ENCODE assay signal across 9 cellular contexts in genomic region chr14:51616724-51617409, GRCh38. TPM values are rescaled to one million over a fixed set of nuclear protein-coding genes. Genes with fewer than 3 reads are reported as not detected.
DNase-seq lines count a peak whose midpoint lies in the region; ATAC-seq, FAIRE-seq and TF ChIP-seq lines count a peak whose summit lies in the region.
"Had no signal": no experiment of that assay in that cellular context is flagged by ENCODE, and none has a peak within 500 bp of the region (broad histone marks: within the 10 kb centered on the region; RNA-seq: fewer than 3 reads in every experiment).

No MANE protein-coding gene starts in this region.

- H3K9me3 ChIP-seq in PC-3 (ENCODE audit: low read length): no peaks in the 10 kb centered on the region
- H3K9me3 ChIP-seq in esophagus (ENCODE audit: control insufficient read depth in 2 of 2, insufficient read depth in 1 of 2, low read depth in 1 of 2, low read length in 1 of 2): no peaks in the 10 kb centered on the region
- no peaks in the 10 kb centered on the region for H3K9me3 ChIP-seq in pancreas

- no TSS peak for BruUV-seq in PC-3 (replicated peaks; lab: Mats Ljungman, UMichigan)

- TF ChIP-seq CTCF in PC-3 (conservative IDR thresholded peaks at IDR 0.05; ENCODE audit: low read depth, low read length): no peak
- no peak for TF ChIP-seq CTCF in pancreas (IDR thresholded peaks at IDR 0.05)
- TF ChIP-seq CTCF in dorsolateral prefrontal cortex (IDR thresholded peaks at IDR 0.05 in 54 of 56, conservative IDR thresholded peaks at IDR 0.05 in 2 of 56; ENCODE audit: low read depth in 1 of 56, partially characterized antibody in 56 of 56): no peak

- H3K27me3 ChIP-seq in PC-3 (ENCODE audit: low read length): no peaks in the 10 kb centered on the region
- no peaks in the 10 kb centered on the region for H3K27me3 ChIP-seq in esophagus (ENCODE audit: control insufficient read depth in 1 of 2, insufficient read depth in 2 of 2, low read length in 2 of 2)
- no peaks in the 10 kb centered on the region for H3K27me3 ChIP-seq in pancreas
- H3K27me3 ChIP-seq in dorsolateral prefrontal cortex: no peaks in the 10 kb centered on the region

- H3K9me3 Mint-ChIP-seq in activated CD4-positive, alpha-beta T cell treated with anti-CD3 and anti-CD28 coated beads for 36 hours (ENCODE audit: low read depth): no peaks in the 10 kb centered on the region
- H3K9me3 Mint-ChIP-seq in activated T-cell treated with anti-CD3 and anti-CD28 coated beads, Interleukin-2, amount 50 U/mL, for 4 hours: no peaks in the 10 kb centered on the region

- no peak overlapping the region for H3K27ac Mint-ChIP-seq in activated CD4-positive, alpha-beta T cell treated with anti-CD3 and anti-CD28 coated beads for 36 hours

- H3K79me2 ChIP-seq in PC-3 (ENCODE audit: low read length): peaks cover 4% of the 10 kb centered on the region; the same call in 1 of the 2 replicates

- no peak overlapping the region for H3K4me3 Mint-ChIP-seq in activated CD4-positive, alpha-beta T cell treated with anti-CD3 and anti-CD28 coated beads for 36 hours
- H3K4me3 Mint-ChIP-seq in activated T-cell treated with anti-CD3 and anti-CD28 coated beads, Interleukin-2, amount 50 U/mL, for 4 hours: no peak overlapping the region

- no peaks in the 10 kb centered on the region for H3F3A ChIP-seq in PC-3 (ENCODE audit: low read length, unreplicated experiment)

- H3K36me3 ChIP-seq in PC-3 (ENCODE audit: low read depth, low read length) (no peaks in the 10 kb centered on the region), esophagus (ENCODE audit: control insufficient read depth in 2 of 2, insufficient read depth in 2 of 2, low read length in 1 of 2) (no peaks in the 10 kb centered on the region), pancreas (no peaks in the 10 kb centered on the region)

- WGBS in esophagus, 2 donors: 25 to 31% methylated on average over 4 of the region's 4 CpGs
- WGBS in pancreas, 2 donors: 15 to 19% methylated on average over 4 of the region's 4 CpGs

- H3K9ac ChIP-seq in PC-3 (ENCODE audit: low read length): no peak overlapping the region

- H3K4me3 ChIP-seq in PC-3 (ENCODE audit: low read length) (no peak overlapping the region; the same call in 1 of the 2 replicates), esophagus (ENCODE audit: low read depth in 1 of 2, low read length in 2 of 2) (no peak overlapping the region), pancreas (no peak overlapping the region), dorsolateral prefrontal cortex (no peak overlapping the region)

- H3K27me3 Mint-ChIP-seq in activated CD4-positive, alpha-beta T cell treated with anti-CD3 and anti-CD28 coated beads for 36 hours: peaks cover 6% of the 10 kb centered on the region
- H3K27me3 Mint-ChIP-seq in activated T-cell treated with anti-CD3 and anti-CD28 coated beads, Interleukin-2, amount 50 U/mL, for 4 hours (ENCODE audit: low read depth): peaks cover 6% of the 10 kb centered on the region

- H4K20me1 ChIP-seq in PC-3 (ENCODE audit: low read length): no peaks in the 10 kb centered on the region

- intact Hi-C loops in PC-3 (cut with micrococcal nuclease) (no loop called here), pancreas (cut with DNase I) (no loop called here), dorsolateral prefrontal cortex (cut with DNase I) (no loop called here)
- intact Hi-C loops in activated CD4-positive, alpha-beta T cell treated with anti-CD3 and anti-CD28 coated beads for 36 hours (cut with DNase I, micrococcal nuclease): no loop called here

- CTCF ChIA-PET in PC-3 (lab: Charles Lee): interaction anchor here (0.6 kb wide), 1 partner anchor 35 kb away, joined by 4 read pairs; no protein-coding TSS in a partner anchor
- CTCF ChIA-PET in activated CD4-positive, alpha-beta T cell treated with anti-CD3 and anti-CD28 coated beads for 36 hours (lab: Charles Lee): interaction anchor here (1.5 kb wide), 1 partner anchor 20 kb away, joined by 3 read pairs; no protein-coding TSS in a partner anchor

- FAIRE-seq in pancreas (lab: Jason Lieb, UNC): no peak

- DNase-seq in EL: peak; percentile 97
- DNase-seq in PC-3: peak; percentile 99
- peak in 3 of 6 donors; percentile 56 to 69 (median 60) for DNase-seq in pancreas
- no peak for DNase-seq in dorsolateral prefrontal cortex
- DNase-seq in activated CD4-positive, alpha-beta T cell treated with anti-CD3 and anti-CD28 coated beads for 36 hours: no peak
- no peak for DNase-seq in activated T-cell treated with anti-CD3 and anti-CD28 coated beads, Interleukin-2, amount 50 U/mL, for 4 hours
- no peak for DNase-seq in stimulated activated naive CD4-positive, alpha-beta T cell treated with Interleukin-2 at 50 U/mL for 16 hours (lab: John Stamatoyannopoulos, UW)
- DNase-seq: stimulated activated CD4-positive, alpha-beta T cell treated with anti-CD3 and anti-CD28 coated beads, Interleukin-2, amount 100 ng/mL, for 24 hours had no signal

- peak overlapping the region; percentile 18 for H2AFZ ChIP-seq in PC-3 (ENCODE audit: low read length)

- H3K4me1 ChIP-seq in PC-3 (ENCODE audit: insufficient read depth, low read length) (peaks cover 25% of the 10 kb centered on the region), esophagus (ENCODE audit: control insufficient read depth in 2 of 2, insufficient read depth in 2 of 2, low read length in 1 of 2) (peaks cover 0 to 2% of the 10 kb centered on the region in 2 donors), pancreas (no peaks in the 10 kb centered on the region)

- H3K36me3 Mint-ChIP-seq in activated CD4-positive, alpha-beta T cell treated with anti-CD3 and anti-CD28 coated beads for 36 hours (ENCODE audit: low read depth): no peaks in the 10 kb centered on the region
- no peaks in the 10 kb centered on the region for H3K36me3 Mint-ChIP-seq in activated T-cell treated with anti-CD3 and anti-CD28 coated beads, Interleukin-2, amount 50 U/mL, for 4 hours (ENCODE audit: insufficient read depth)

- H3K4me1 Mint-ChIP-seq in activated CD4-positive, alpha-beta T cell treated with anti-CD3 and anti-CD28 coated beads for 36 hours: peaks cover 18% of the 10 kb centered on the region
- peaks cover 2% of the 10 kb centered on the region for H3K4me1 Mint-ChIP-seq in activated T-cell treated with anti-CD3 and anti-CD28 coated beads, Interleukin-2, amount 50 U/mL, for 4 hours (ENCODE audit: low read depth)

- peak overlapping the region; percentile 49 for H3K4me2 ChIP-seq in PC-3 (ENCODE audit: low read length)

- peak; percentile 94 for ATAC-seq in PC-3
- ATAC-seq in pancreas: peak; percentile 96 to 99 (median 98)
- no peak for ATAC-seq in activated CD4-positive, alpha-beta T cell treated with anti-CD3 and anti-CD28 coated beads for 36 hours
- ATAC-seq in activated T-cell treated with anti-CD3 and anti-CD28 coated beads, Interleukin-2, amount 50 U/mL, for 4 hours: no peak

- POLR2A ChIA-PET in PC-3 (lab: Charles Lee; ENCODE audit: unreplicated experiment): no interaction called here
- POLR2A ChIA-PET in activated CD4-positive, alpha-beta T cell treated with anti-CD3 and anti-CD28 coated beads for 36 hours (lab: Charles Lee): interaction anchor here (0.5 kb wide), 1 partner anchor 109 kb away, joined by 4 read pairs; no protein-coding TSS in a partner anchor

- no peaks in the 10 kb centered on the region for H3K9me2 ChIP-seq in PC-3 (replicated peaks; ENCODE audit: low read length)

- H3K27ac ChIP-seq in PC-3 (ENCODE audit: low read length) (peak overlapping the region; percentile 32), esophagus (ENCODE audit: low read depth in 2 of 2, low read length in 1 of 2) (peak overlapping the region; percentile 66 to 97), pancreas (peak overlapping the region; percentile 10 to 62 (median 22)), dorsolateral prefrontal cortex (no peak overlapping the region)

RNA-seq across cellular contexts. Expression of gene FRMD6, which starts 34.8 kb away (rescaled TPM):
- total RNA-seq in PC-3 (2014; rRNA removed) (88.3 and 103 TPM in 2 replicates), pancreas (10 to 100 TPM in 1 of 6 donors, 1 to 10 TPM in 5; 2.9 to 20.3 (median 7.1) TPM), dorsolateral prefrontal cortex (10 to 100 TPM in 117 of 120 experiments, 1 to 10 TPM in 3; 9.1 to 40.7 (median 19.1) TPM)
- polyA plus RNA-seq in esophagus (10 to 100 TPM; 26.2 to 36.3 TPM), pancreas (1 to 10 TPM; 2.8 to 3.5 TPM)
- 1 to 10 TPM; 7.5 to 8.0 TPM for total RNA-seq in activated CD4-positive, alpha-beta T cell treated with anti-CD3 and anti-CD28 coated beads for 36 hours
- total RNA-seq in activated T-cell treated with anti-CD3 and anti-CD28 coated beads, Interleukin-2, amount 50 U/mL, for 4 hours: 1 to 10 TPM; 2.2 to 4.8 (median 3.1) TPM

Comparison
In these comparisons a context has a peak if more than half of its experiments do, and no peak if none do; other contexts are left out.
1. DNase-seq: peak in EL (single experiment) and PC-3 (single experiment); none in dorsolateral prefrontal cortex (0 of 10), activated CD4-positive, alpha-beta T cell treated with anti-CD3 and anti-CD28 coated beads for 36 hours (single experiment), activated T-cell treated with anti-CD3 and anti-CD28 coated beads, Interleukin-2, amount 50 U/mL, for 4 hours (single experiment) and stimulated activated naive CD4-positive, alpha-beta T cell treated with Interleukin-2 at 50 U/mL for 16 hours (single experiment).
2. ATAC-seq: peak in PC-3 (single experiment) and pancreas (4 of 4); none in activated CD4-positive, alpha-beta T cell treated with anti-CD3 and anti-CD28 coated beads for 36 hours (single experiment) and activated T-cell treated with anti-CD3 and anti-CD28 coated beads, Interleukin-2, amount 50 U/mL, for 4 hours (0 of 2).
3. H3K27ac ChIP-seq: peak in PC-3 (single experiment), esophagus (2 of 2) and pancreas (4 of 4); none in dorsolateral prefrontal cortex (0 of 59).